In the genomic region with DNA sequence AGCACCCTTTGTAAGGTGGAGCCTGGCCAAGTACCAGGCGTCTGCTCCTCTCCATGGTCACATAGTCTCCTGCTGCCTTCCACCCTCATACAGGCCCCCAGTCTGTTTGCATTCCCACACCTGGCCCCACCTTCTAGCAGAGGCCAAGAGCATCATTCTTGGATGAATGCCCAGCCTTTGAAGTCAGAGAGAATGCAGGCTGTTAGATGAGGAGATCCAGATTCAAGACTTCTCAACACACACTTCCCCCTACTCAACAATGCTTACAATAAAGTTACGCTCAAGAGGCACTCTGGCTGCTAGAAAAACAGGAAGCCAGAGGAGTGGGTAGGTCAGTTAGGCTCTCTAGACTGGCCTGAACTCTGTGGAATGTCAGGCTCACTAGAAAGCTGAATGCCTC, we compare ENCODE assay signal across 1 cellular context.
TF ChIP-seq lines count a peak whose summit lies in the region.

No MANE protein-coding gene starts in this region.

TF ChIP-seq in SK-N-SH, 30 proteins besides CTCF, POLR2A, EP300 and RAD21 (continued from another document):
- no peak for TF ChIP-seq FOXJ3 (CRISPR knock-in tag; IDR thresholded peaks at IDR 0.05)
- no peak for TF ChIP-seq MAX (IDR thresholded peaks at IDR 0.05; ENCODE audit: low read depth)
- TF ChIP-seq NFIC (IDR thresholded peaks at IDR 0.05; ENCODE audit: borderline replicate concordance): no peak
- TF ChIP-seq RCOR1 (IDR thresholded peaks at IDR 0.05; ENCODE audit: low read length): no peak
- TF ChIP-seq EZH2phosphoT487 (IDR thresholded peaks at IDR 0.05; ENCODE audit: borderline replicate concordance, low read depth): no peak
